8 cellular contexts compared by ENCODE assay signal in genomic region chr13:110575322-110576069, GRCh38. TPM values are rescaled to one million over a fixed set of nuclear protein-coding genes. Genes with fewer than 3 reads are reported as not detected.
DNase-seq lines count a peak whose midpoint lies in the region; ATAC-seq and TF ChIP-seq lines count a peak whose summit lies in the region.

No MANE protein-coding gene starts in this region.

- peak overlapping the region; percentile 73 for H3K27ac Mint-ChIP-seq in endodermal cell
- H3K27ac Mint-ChIP-seq in CD8-positive, alpha-beta T cell = no peak overlapping the region

- no peak overlapping the region for H3K4me3 ChIP-seq in endodermal cell (ENCODE audit: low read length)
- no peak overlapping the region for H3K4me3 ChIP-seq in CD8-positive, alpha-beta T cell (ENCODE audit: low read depth, low read length)

- H3K27me3 ChIP-seq in endodermal cell (ENCODE audit: control insufficient read depth, insufficient read depth, low read length, poor library complexity, severe bottlenecking) = no peaks in the 10 kb centered on the region
- no peaks in the 10 kb centered on the region for H3K27me3 ChIP-seq in CD8-positive, alpha-beta T cell (ENCODE audit: insufficient read depth, low read length)

- no peaks in the 10 kb centered on the region for H3K36me3 ChIP-seq in endodermal cell (ENCODE audit: control insufficient read depth, insufficient read depth, low read length)
- no peaks in the 10 kb centered on the region for H3K36me3 ChIP-seq in CD8-positive, alpha-beta T cell (ENCODE audit: insufficient read depth, low read length)

- POLR2A ChIA-PET in CD8-positive, alpha-beta T cell (lab: Charles Lee) = no interaction called here

- ATAC-seq in GM18867 (IDR thresholded peaks at IDR 0.05; ENCODE audit: unreplicated experiment) = peak; percentile 70
- ATAC-seq in HG02885 (IDR thresholded peaks at IDR 0.05; ENCODE audit: poor library complexity, unreplicated experiment) = peak; percentile 90
- no peak for ATAC-seq in CD8-positive, alpha-beta T cell

- H3K4me1 ChIP-seq in endodermal cell (ENCODE audit: control insufficient read depth, insufficient read depth, low read length) = peaks cover 14% of the 10 kb centered on the region
- no peaks in the 10 kb centered on the region for H3K4me1 ChIP-seq in CD8-positive, alpha-beta T cell (ENCODE audit: insufficient read depth, low read length)

- H3K4me1 Mint-ChIP-seq in endodermal cell = peaks cover 23% of the 10 kb centered on the region
- peaks cover 7% of the 10 kb centered on the region for H3K4me1 Mint-ChIP-seq in CD8-positive, alpha-beta T cell (ENCODE audit: low read depth)

- no peaks in the 10 kb centered on the region for H3K9me3 ChIP-seq in endodermal cell (ENCODE audit: control insufficient read depth, low read length)
- no peaks in the 10 kb centered on the region for H3K9me3 ChIP-seq in CD8-positive, alpha-beta T cell (ENCODE audit: low read length)

- no peak overlapping the region for H3K9ac ChIP-seq in endodermal cell (ENCODE audit: extremely low read depth, low read length, poor library complexity, severe bottlenecking)

- H3K27ac ChIP-seq in endodermal cell (ENCODE audit: low read depth, low read length) = no peak overlapping the region
- no peak overlapping the region for H3K27ac ChIP-seq in CD8-positive, alpha-beta T cell (ENCODE audit: low read depth, low read length)

- DNase-seq in A172 (ENCODE audit: low spot score) = peak; percentile 65
- DNase-seq in NCI-H774 (lab: John Stamatoyannopoulos, UW) = peak; percentile 30
- DNase-seq in endodermal cell = peak; percentile 89
- peak; percentile 30 for DNase-seq in stimulated activated CD8-positive, alpha-beta memory T cell treated with anti-CD3 and anti-CD28 coated beads, Interleukin-4, amount 100 ng/mL, for 48 hours
- no peak for DNase-seq in COLO829 (ENCODE audit: low spot score)
- DNase-seq in CD8-positive, alpha-beta T cell = no peak

- 51 to 56% methylated on average over 5 to 15 of the region's 15 CpGs for WGBS in endodermal cell (ENCODE audit: insufficient coverage in 1 of 2, insufficient read length in 1 of 2), 2 experiments

- peak overlapping the region; percentile 14 for H3K4me3 Mint-ChIP-seq in endodermal cell
- no peak overlapping the region for H3K4me3 Mint-ChIP-seq in CD8-positive, alpha-beta T cell

- TF ChIP-seq CTCF in endodermal cell (conservative IDR thresholded peaks at IDR 0.05) = peak; percentile 40
- no peak for TF ChIP-seq CTCF in CD8-positive, alpha-beta T cell (IDR thresholded peaks at IDR 0.05)

- no peaks in the 10 kb centered on the region for H3K9me3 Mint-ChIP-seq in endodermal cell
- no peaks in the 10 kb centered on the region for H3K9me3 Mint-ChIP-seq in CD8-positive, alpha-beta T cell

- CTCF ChIA-PET in CD8-positive, alpha-beta T cell (lab: Charles Lee) = no interaction called here

- H3K27me3 Mint-ChIP-seq in endodermal cell (ENCODE audit: insufficient read depth) = no peaks in the 10 kb centered on the region
- H3K27me3 Mint-ChIP-seq in CD8-positive, alpha-beta T cell (ENCODE audit: low read depth) = peaks cover 42% of the 10 kb centered on the region

- no peaks in the 10 kb centered on the region for H3K36me3 Mint-ChIP-seq in endodermal cell (ENCODE audit: low read depth)
- H3K36me3 Mint-ChIP-seq in CD8-positive, alpha-beta T cell = no peaks in the 10 kb centered on the region

- intact Hi-C loops in CD8-positive, alpha-beta T cell (cut with DNase I, micrococcal nuclease) = no loop called here

RNA-seq across cellular contexts. Expression of gene RAB20, which starts 14.0 kb away (rescaled TPM):
- 1.7 and 3.6 TPM in 2 replicates for total RNA-seq in A172 (2014; rRNA removed; shearing (Covaris generic))
- total RNA-seq in endodermal cell = 10 to 100 TPM; 12.6 to 14.2 TPM
- polyA plus RNA-seq in endodermal cell (2013, experiment 1 of 2) = 5.4 TPM
- polyA plus RNA-seq in endodermal cell (2013, experiment 2 of 2) = 6.1 TPM
- 1 to 10 TPM; 1.2 to 1.3 TPM for total RNA-seq in CD8-positive, alpha-beta T cell

RNA-seq across cellular contexts. Expression of gene NAXD, which starts 39.8 kb away (rescaled TPM):
- total RNA-seq in A172 (2014; rRNA removed; shearing (Covaris generic)) = 4.8 and 7.2 TPM in 2 replicates
- total RNA-seq in endodermal cell = 10 to 100 TPM; 31.3 to 33.4 TPM
- polyA plus RNA-seq in endodermal cell (2013, experiment 1 of 2) = 23.2 TPM
- 22.0 TPM for polyA plus RNA-seq in endodermal cell (2013, experiment 2 of 2)
- 10 to 100 TPM; 23.4 to 25.6 TPM for total RNA-seq in CD8-positive, alpha-beta T cell

Comparison
In these comparisons a context has a peak if more than half of its experiments do, and no peak if none do; other contexts are left out.
1. DNase-seq: peak in A172 (single experiment), NCI-H774 (single experiment), endodermal cell (single experiment) and stimulated activated CD8-positive, alpha-beta memory T cell treated with anti-CD3 and anti-CD28 coated beads, Interleukin-4, amount 100 ng/mL, for 48 hours (single experiment); none in COLO829 (single experiment) and CD8-positive, alpha-beta T cell (0 of 7).